ENCODE assay signal across 8 cellular contexts in genomic region chr3:45553469-45553974, GRCh38. TPM values are rescaled to one million over a fixed set of nuclear protein-coding genes. Genes with fewer than 3 reads are reported as not detected.
DNase-seq lines count a peak whose midpoint lies in the region; ATAC-seq and TF ChIP-seq lines count a peak whose summit lies in the region.

No MANE protein-coding gene starts in this region.

- TF ChIP-seq POLR2A in spleen (IDR thresholded peaks at IDR 0.05): no peak

- peaks cover 0 to 9% (median 0%) of the 10 kb centered on the region in 6 donors for H3K36me3 ChIP-seq in spleen
- no peaks in the 10 kb centered on the region for H3K36me3 ChIP-seq in CD4-positive, alpha-beta memory T cell (ENCODE audit: insufficient read depth, low read length)

- no peaks in the 10 kb centered on the region for H3K36me3 Mint-ChIP-seq in glutamatergic neuron (ENCODE audit: unreplicated experiment)
- H3K36me3 Mint-ChIP-seq in CD4-positive, alpha-beta memory T cell: peaks cover 6 to 13% of the 10 kb centered on the region in 2 donors

- POLR2A ChIA-PET in CD4-positive, alpha-beta memory T cell (lab: Charles Lee; ENCODE audit: partially characterized antibody): no interaction called here

- H3K27ac ChIP-seq in spleen: peak overlapping the region in 7 of 8 donors; percentile 26 to 70 (median 48)
- no peak overlapping the region for H3K27ac ChIP-seq in CD4-positive, alpha-beta memory T cell (ENCODE audit: low read depth, low read length)

- no peak overlapping the region for H3K4me3 ChIP-seq in spleen
- H3K4me3 ChIP-seq in CD4-positive, alpha-beta memory T cell (ENCODE audit: low read length in 2 of 2): no peak overlapping the region

- DNase-seq in CD1c-positive myeloid dendritic cell (ENCODE audit: extremely low spot score) (peak; percentile 57), SHP77 (lab: John Stamatoyannopoulos, UW) (peak; percentile 6 to 53), glutamatergic neuron (peak; percentile 27), spleen (no peak)
- DNase-seq in CD4-positive, alpha-beta memory T cell: no peak

- H3K9me3 Mint-ChIP-seq in glutamatergic neuron (ENCODE audit: unreplicated experiment): no peaks in the 10 kb centered on the region
- H3K9me3 Mint-ChIP-seq in CD4-positive, alpha-beta memory T cell: no peaks in the 10 kb centered on the region

- H3K27me3 Mint-ChIP-seq in glutamatergic neuron (ENCODE audit: unreplicated experiment): peaks cover 9% of the 10 kb centered on the region
- no peaks in the 10 kb centered on the region for H3K27me3 Mint-ChIP-seq in CD4-positive, alpha-beta memory T cell

- intact Hi-C loops in spleen (cut with DNase I; ENCODE audit: low total_unique reads): no loop called here
- intact Hi-C loops in CD4-positive, alpha-beta memory T cell (cut with micrococcal nuclease): no loop called here

- no peaks in the 10 kb centered on the region for H3K9me3 ChIP-seq in spleen
- no peaks in the 10 kb centered on the region for H3K9me3 ChIP-seq in CD4-positive, alpha-beta memory T cell (ENCODE audit: control insufficient read depth in 1 of 2, low read length in 2 of 2)

- H3K27me3 ChIP-seq in spleen (replicated peaks in 1 of 7): no peaks in the 10 kb centered on the region
- H3K27me3 ChIP-seq in CD4-positive, alpha-beta memory T cell (ENCODE audit: insufficient read depth, low read length): no peaks in the 10 kb centered on the region

- CTCF ChIA-PET in CD4-positive, alpha-beta memory T cell (lab: Charles Lee; ENCODE audit: partially characterized antibody): interaction anchor here (1.8 kb wide), 1 partner anchor 106 kb away, joined by 4 read pairs; no protein-coding TSS in a partner anchor

- TF ChIP-seq CTCF in glutamatergic neuron (IDR thresholded peaks at IDR 0.05; ENCODE audit: partially characterized antibody, unreplicated experiment): no peak
- TF ChIP-seq CTCF in spleen (IDR thresholded peaks at IDR 0.05 in 8 of 11, conservative IDR thresholded peaks at IDR 0.05 in 3 of 11): no peak

- no peak overlapping the region for H3K4me3 Mint-ChIP-seq in glutamatergic neuron (ENCODE audit: unreplicated experiment)
- no peak overlapping the region for H3K4me3 Mint-ChIP-seq in CD4-positive, alpha-beta memory T cell

- WGBS in spleen, 5 donors: 7 to 29% (median 21%) methylated on average over 6 of the region's 6 CpGs

- peaks cover 28% of the 10 kb centered on the region for H3K4me1 Mint-ChIP-seq in glutamatergic neuron (ENCODE audit: low read depth, unreplicated experiment)
- H3K4me1 Mint-ChIP-seq in CD4-positive, alpha-beta memory T cell: no peaks in the 10 kb centered on the region

- ATAC-seq in HG02642 (IDR thresholded peaks at IDR 0.05; ENCODE audit: poor library complexity, unreplicated experiment): peak; percentile 40
- ATAC-seq in HG03442 (IDR thresholded peaks at IDR 0.05; ENCODE audit: unreplicated experiment): no peak
- no peak for ATAC-seq in HG02763 (IDR thresholded peaks at IDR 0.05; ENCODE audit: unreplicated experiment)

- peaks cover 12 to 54% (median 35%) of the 10 kb centered on the region in 6 donors for H3K4me1 ChIP-seq in spleen
- no peaks in the 10 kb centered on the region for H3K4me1 ChIP-seq in CD4-positive, alpha-beta memory T cell (ENCODE audit: insufficient read depth, low read length)

- H3K27ac Mint-ChIP-seq in glutamatergic neuron (ENCODE audit: unreplicated experiment): peak overlapping the region; percentile 30
- H3K27ac Mint-ChIP-seq in CD4-positive, alpha-beta memory T cell: no peak overlapping the region

RNA-seq across cellular contexts. Expression of gene LIMD1, which starts 41.0 kb away (rescaled TPM):
- total RNA-seq in glutamatergic neuron (ENCODE audit: unreplicated experiment) (5.2 TPM), spleen (10 to 100 TPM; 41.5 to 58.5 (median 49.8) TPM)
- 10 to 100 TPM in 1 of 3 donors, 1 to 10 TPM in 2; 5.3 to 15.9 (median 6.5) TPM for polyA plus RNA-seq in spleen
- 10 to 100 TPM; 29.1 to 34.0 TPM for total RNA-seq in CD4-positive, alpha-beta memory T cell
- polyA plus RNA-seq in CD4-positive, alpha-beta memory T cell: 1 to 10 TPM; 2.6 to 7.5 TPM

Comparison
In these comparisons a context has a peak if more than half of its experiments do, and no peak if none do; other contexts are left out.
1. DNase-seq: peak in CD1c-positive myeloid dendritic cell (single experiment), SHP77 (2 of 2) and glutamatergic neuron (single experiment); none in spleen (single experiment) and CD4-positive, alpha-beta memory T cell (0 of 5).